18 cellular contexts compared by ENCODE assay signal in genomic region chr15:42933886-42934667, GRCh38.
"Had no signal": no experiment of that assay in that cellular context is flagged by ENCODE, and none has a peak within 500 bp of the region (broad histone marks: within the 10 kb centered on the region; RNA-seq: fewer than 3 reads in every experiment).

No MANE protein-coding gene starts in this region.

- H3K4me3 ChIP-seq: body of pancreas, dorsolateral prefrontal cortex, lower lobe of right lung, thoracic aorta, upper lobe of left lung had no signal

- ATAC-seq: activated naive CD4-positive, alpha-beta T cell treated with anti-CD3 and anti-CD28 coated beads, Interleukin-2, amount 50 U/mL, for 72 hours; body of pancreas; lower lobe of right lung; natural killer cell treated with Interleukin-12 subunit alpha and Interleukin-12 subunit beta and Interleukin-15 and Interleukin-18, amount 100 ng/mL, for 72 hours; stimulated activated naive B cell treated with anti-CD40 and anti-IgM and Interleukin-4, amounts not matched to agents 10 μg/mL and 1 μg/mL and 100 μg/mL, for 72 hours had no signal

- H3K27ac ChIP-seq: body of pancreas, dorsolateral prefrontal cortex, lower lobe of right lung, thoracic aorta, upper lobe of left lung had no signal

- DNase-seq: activated CD4-positive, CD25-positive, alpha-beta regulatory T cell treated with anti-CD3 and anti-CD28 coated beads, Interleukin-2, amount 50 U/mL, for 72 hours; activated CD8-positive, alpha-beta memory T cell treated with anti-CD3 and anti-CD28 coated beads for 24 hours; activated gamma-delta T cell treated with Interleukin-2 at 50 U/mL for 16 hours; amygdala; body of pancreas; dorsolateral prefrontal cortex; foreskin melanocyte; glutamatergic neuron; hippocampal formation; islet precursor cell; lower lobe of right lung; nucleus accumbens; retina; stimulated activated naive B cell treated with anti-CD40 and anti-IgM and Interleukin-4, amounts not matched to agents 10 μg/mL and 1 μg/mL and 100 μg/mL, for 72 hours; upper lobe of left lung had no signal
